1 cellular context compared by ENCODE assay signal in the genomic region with DNA sequence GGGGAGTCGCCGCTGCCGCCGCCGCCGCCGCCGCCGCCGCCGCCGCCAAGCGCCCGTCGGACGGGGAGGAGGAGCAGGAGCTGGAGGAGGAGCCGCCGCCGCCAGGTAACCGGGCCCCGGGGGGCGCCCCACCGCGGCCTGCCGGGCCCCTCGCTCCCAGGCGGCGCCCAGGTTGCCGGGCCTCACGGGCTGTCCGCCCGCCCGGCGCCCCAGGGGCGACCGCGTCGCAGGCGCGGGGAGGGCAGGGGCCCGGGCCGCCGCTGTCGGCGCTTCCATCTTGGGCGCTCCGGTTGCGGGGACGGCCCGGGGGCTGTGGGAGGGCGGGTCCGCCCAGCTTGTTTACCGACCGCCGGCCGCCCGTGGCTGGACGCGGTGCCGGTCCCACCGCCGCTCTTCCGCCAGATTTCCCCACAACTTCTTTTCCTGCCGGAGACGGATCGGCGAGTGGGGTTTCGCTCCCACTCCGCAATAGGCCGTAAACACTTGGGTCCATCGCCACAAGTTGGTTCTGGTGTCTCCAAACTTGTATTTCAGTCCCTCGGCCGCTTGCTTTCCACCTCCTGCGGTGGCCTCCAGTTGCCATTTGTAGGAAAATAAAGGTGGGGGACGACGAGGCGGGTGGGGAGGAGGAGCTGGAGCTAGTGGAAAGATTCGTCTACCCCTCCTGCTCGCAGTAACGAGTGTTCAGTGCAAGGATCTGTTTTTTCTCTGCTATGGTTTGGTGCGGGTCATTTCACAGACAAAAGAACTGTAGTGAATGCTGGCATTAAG.
A peak's percentile ranks its signal among the peaks of the same experiment; 100 is the strongest.
TF ChIP-seq lines count a peak whose summit lies in the region.

No MANE protein-coding gene starts in this region.

TF ChIP-seq in GM12878, 131 proteins besides CTCF, POLR2A, EP300 and RAD21 (continued from another document):
- TF ChIP-seq EGR1 (IDR thresholded peaks at IDR 0.05; ENCODE audit: borderline replicate concordance in 1 of 2, low read depth in 2 of 2, low read length in 2 of 2), result peak in 1 of 2 experiments; percentile 16; a peak in 1 of 3 replicates
